Comparison of ENCODE assay signal across 7 cellular contexts in genomic region chr6:106360989-106361430, GRCh38. TPM values are rescaled to one million over a fixed set of nuclear protein-coding genes. Genes with fewer than 3 reads are reported as not detected.
DNase-seq lines count a peak whose midpoint lies in the region; ATAC-seq and TF ChIP-seq lines count a peak whose summit lies in the region.

No MANE protein-coding gene starts in this region.

- TF ChIP-seq CTCF in omental fat pad (IDR thresholded peaks at IDR 0.05) = no peak

- peaks cover 0 to 5% of the 10 kb centered on the region in 2 donors for H3K27me3 ChIP-seq in esophagus (ENCODE audit: control insufficient read depth in 1 of 2, insufficient read depth in 2 of 2, low read length in 2 of 2)

- peaks cover 0 to 4% of the 10 kb centered on the region in 2 donors for H3K4me1 ChIP-seq in esophagus (ENCODE audit: control insufficient read depth in 2 of 2, insufficient read depth in 2 of 2, low read length in 1 of 2)

- peak; percentile 2 for DNase-seq in activated CD4-positive, alpha-beta T cell treated with anti-CD3 and anti-CD28 coated beads, Interleukin-2, amount 50 U/mL, for 1 hour
- no peak for DNase-seq in omental fat pad (ENCODE audit: low spot score)
- DNase-seq in midbrain (lab: John Stamatoyannopoulos, UW) = no peak
- DNase-seq in NCI-H1694 treated with DMSO at 0.1 percent for 48 hours (lab: John Stamatoyannopoulos, UW) = no peak

- H3K36me3 ChIP-seq in esophagus (ENCODE audit: control insufficient read depth in 2 of 2, insufficient read depth in 2 of 2, low read length in 1 of 2) = peaks cover 0 to 2% of the 10 kb centered on the region in 2 donors

- H3K4me3 ChIP-seq in esophagus (ENCODE audit: low read depth in 1 of 2, low read length in 2 of 2) = peak overlapping the region; percentile 75 to 77

- peak; percentile 44 for ATAC-seq in GM19351 (IDR thresholded peaks at IDR 0.05; ENCODE audit: unreplicated experiment)
- ATAC-seq in HG03342 (IDR thresholded peaks at IDR 0.05; ENCODE audit: unreplicated experiment) = peak; percentile 20
- peak; percentile 41 for ATAC-seq in omental fat pad (ENCODE audit: low FRiP score)

- 2% methylated on average over 31 of the region's 31 CpGs for WGBS in esophagus, 2 donors

- H3K9me3 ChIP-seq in esophagus (ENCODE audit: control insufficient read depth in 2 of 2, insufficient read depth in 1 of 2, low read depth in 1 of 2, low read length in 1 of 2) = no peaks in the 10 kb centered on the region

- peak overlapping the region; percentile 70 to 76 for H3K27ac ChIP-seq in esophagus (ENCODE audit: low read depth in 2 of 2, low read length in 1 of 2)

RNA-seq across cellular contexts. Expression of gene CRYBG1, which starts 0.5 kb away (rescaled TPM):
- polyA plus RNA-seq in esophagus = 10 to 100 TPM; 45.2 to 74.9 TPM
- 10 to 100 TPM; 14.9 to 36.9 (median 20.7) TPM for total RNA-seq in omental fat pad

RNA-seq across cellular contexts. Expression of gene ATG5, which starts 35.5 kb away (rescaled TPM):
- polyA plus RNA-seq in esophagus = 10 to 100 TPM in 1 of 2 donors, 1 to 10 TPM in 1; 9.1 to 12.5 TPM
- 10 to 100 TPM; 27.8 to 40.0 (median 31.8) TPM for total RNA-seq in omental fat pad
